Comparison of ENCODE assay signal across 2 cellular contexts in genomic region chr9:116087246-116087645, GRCh38.
TF ChIP-seq lines count a peak whose summit lies in the region.

No MANE protein-coding gene starts in this region.

TF ChIP-seq in liver, 16 proteins besides CTCF, POLR2A, EP300 and RAD21:
- TF ChIP-seq REST (IDR thresholded peaks at IDR 0.05): no peak
- TF ChIP-seq TAF1 (conservative IDR thresholded peaks at IDR 0.05): no peak
- TF ChIP-seq JUND (IDR thresholded peaks at IDR 0.05): no peak
- no peak for TF ChIP-seq SP1 (IDR thresholded peaks at IDR 0.05)
- TF ChIP-seq RXRA (IDR thresholded peaks at IDR 0.05): peak in 1 of 2 donors; percentile 38
- no peak for TF ChIP-seq HNF4G (IDR thresholded peaks at IDR 0.05)
- TF ChIP-seq FOXA2 (IDR thresholded peaks at IDR 0.05): peak; percentile 31
- TF ChIP-seq, protein P1, sequence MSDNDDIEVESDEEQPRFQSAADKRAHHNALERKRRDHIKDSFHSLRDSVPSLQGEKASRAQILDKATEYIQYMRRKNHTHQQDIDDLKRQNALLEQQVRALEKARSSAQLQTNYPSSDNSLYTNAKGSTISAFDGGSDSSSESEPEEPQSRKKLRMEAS (IDR thresholded peaks at IDR 0.05): no peak
- TF ChIP-seq EGR1 (IDR thresholded peaks at IDR 0.05; ENCODE audit: low read depth in 2 of 2): no peak
- peak in 1 of 2 donors; percentile 33 for TF ChIP-seq HNF4A (conservative IDR thresholded peaks at IDR 0.05)

TF ChIP-seq in HepG2, 621 proteins besides CTCF, POLR2A, EP300 and RAD21 (continued from another document):
- no peak for TF ChIP-seq ZHX2 (IDR thresholded peaks at IDR 0.05; ENCODE audit: low read depth)
- TF ChIP-seq ZHX2 (CRISPR knock-in tag; IDR thresholded peaks at IDR 0.05; ENCODE audit: borderline replicate concordance): no peak
- TF ChIP-seq BRD4 (CRISPR knock-in tag; IDR thresholded peaks at IDR 0.05): no peak
- no peak for TF ChIP-seq ZFP82 (CRISPR knock-in tag; IDR thresholded peaks at IDR 0.05; ENCODE audit: borderline replicate concordance)
- TF ChIP-seq, protein P2, sequence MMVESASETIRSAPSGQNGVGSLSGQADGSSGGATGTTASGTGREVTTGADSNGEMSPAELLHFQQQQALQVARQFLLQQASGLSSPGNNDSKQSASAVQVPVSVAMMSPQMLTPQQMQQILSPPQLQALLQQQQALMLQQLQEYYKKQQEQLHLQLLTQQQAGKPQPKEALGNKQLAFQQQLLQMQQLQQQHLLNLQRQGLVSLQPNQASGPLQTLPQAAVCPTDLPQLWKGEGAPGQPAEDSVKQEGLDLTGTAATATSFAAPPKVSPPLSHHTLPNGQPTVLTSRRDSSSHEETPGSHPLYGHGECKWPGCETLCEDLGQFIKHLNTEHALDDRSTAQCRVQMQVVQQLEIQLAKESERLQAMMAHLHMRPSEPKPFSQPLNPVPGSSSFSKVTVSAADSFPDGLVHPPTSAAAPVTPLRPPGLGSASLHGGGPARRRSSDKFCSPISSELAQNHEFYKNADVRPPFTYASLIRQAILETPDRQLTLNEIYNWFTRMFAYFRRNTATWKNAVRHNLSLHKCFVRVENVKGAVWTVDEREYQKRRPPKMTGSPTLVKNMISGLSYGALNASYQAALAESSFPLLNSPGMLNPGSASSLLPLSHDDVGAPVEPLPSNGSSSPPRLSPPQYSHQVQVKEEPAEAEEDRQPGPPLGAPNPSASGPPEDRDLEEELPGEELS (CRISPR knock-in tag; IDR thresholded peaks at IDR 0.05): no peak
- TF ChIP-seq KLF13 (CRISPR knock-in tag; IDR thresholded peaks at IDR 0.05): no peak
- TF ChIP-seq SP140L (CRISPR knock-in tag; IDR thresholded peaks at IDR 0.05; ENCODE audit: borderline replicate concordance): no peak
- no peak for TF ChIP-seq TGIF2 (CRISPR knock-in tag; IDR thresholded peaks at IDR 0.05)
